In genomic region chr11:20000022-20000392, GRCh38 we compare ENCODE assay signal across 25 cellular contexts.
DNase-seq lines count a peak whose midpoint lies in the region; ATAC-seq and TF ChIP-seq lines count a peak whose summit lies in the region.
"Had no signal": no experiment of that assay in that cellular context is flagged by ENCODE, and none has a peak within 500 bp of the region (broad histone marks: within the 10 kb centered on the region; RNA-seq: fewer than 3 reads in every experiment).

No MANE protein-coding gene starts in this region.

- WGBS in mesodermal cell (ENCODE audit: insufficient coverage in 2 of 2), 2 experiments, result 31 to 60% methylated on average over 2 to 3 of the region's 3 CpGs

- H3K27me3 Mint-ChIP-seq in chondrocyte (ENCODE audit: low read depth), result no peaks in the 10 kb centered on the region

- peaks cover 63% of the 10 kb centered on the region for H3K4me1 ChIP-seq in left ventricle myocardium inferior
- peaks cover 40% of the 10 kb centered on the region for H3K4me1 ChIP-seq in mesodermal cell (ENCODE audit: control insufficient read depth, insufficient read depth, low read length, poor library complexity, severe bottlenecking)
- no peaks in the 10 kb centered on the region for H3K4me1 ChIP-seq in uterus
- H3K4me1 ChIP-seq: colonic mucosa, vagina had no signal

- TF ChIP-seq CTCF in left ventricle myocardium inferior (IDR thresholded peaks at IDR 0.05; ENCODE audit: borderline replicate concordance) (no peak), chondrocyte (IDR thresholded peaks at IDR 0.05) (no peak), uterus (IDR thresholded peaks at IDR 0.05) (no peak)

- no peak for ATAC-seq in GM19467 (IDR thresholded peaks at IDR 0.05; ENCODE audit: unreplicated experiment)
- ATAC-seq: stimulated activated naive CD8-positive, alpha-beta T cell treated with anti-CD3 and anti-CD28 coated beads, Interleukin-15, Interleukin-2, amounts not matched to agents 100 U/mL and 50 U/mL, for 24 hours had no signal

- intact Hi-C loops in left ventricle myocardium inferior (cut with micrococcal nuclease), result no loop called here
- intact Hi-C loops in cardiac septum (cut with DNase I), result loop anchor here (2.0 kb wide), 1 partner anchor 49 kb away; no protein-coding TSS in a partner anchor
- intact Hi-C loops in uterus (cut with DNase I; ENCODE audit: low total_unique reads), result no loop called here

- H3K9me3 ChIP-seq in left ventricle myocardium inferior (replicated peaks) (no peaks in the 10 kb centered on the region), mesodermal cell (ENCODE audit: control insufficient read depth, low read length) (no peaks in the 10 kb centered on the region), uterus (no peaks in the 10 kb centered on the region)
- H3K9me3 ChIP-seq: colonic mucosa, vagina had no signal

- H3K4me3 Mint-ChIP-seq in chondrocyte (ENCODE audit: unreplicated experiment), result no peak overlapping the region
- H3K4me3 Mint-ChIP-seq: activated CD4-positive, alpha-beta memory T cell treated with anti-CD3 and anti-CD28 coated beads for 36 hours; activated naive CD4-positive, alpha-beta T cell treated with anti-CD3 and anti-CD28 coated beads for 36 hours had no signal

- H3K27ac ChIP-seq in left ventricle myocardium inferior (replicated peaks) (peak overlapping the region; percentile 81), mesodermal cell (ENCODE audit: low read depth, low read length, severe bottlenecking) (peak overlapping the region; percentile 60), uterus (peak overlapping the region; percentile 7 to 31)
- H3K27ac ChIP-seq: C4-2B, colonic mucosa, vagina had no signal

- peaks cover 16% of the 10 kb centered on the region for H3K36me3 Mint-ChIP-seq in chondrocyte (ENCODE audit: low read depth)
- H3K36me3 Mint-ChIP-seq: activated CD4-positive, alpha-beta memory T cell treated with anti-CD3 and anti-CD28 coated beads for 36 hours had no signal

- DNase-seq in left ventricle myocardium inferior (no peak), cardiac septum (ENCODE audit: low spot score) (no peak), chondrocyte (ENCODE audit: low spot score) (no peak), uterus (no peak), D341Med (ENCODE audit: low spot score) (no peak)
- DNase-seq in stimulated activated CD4-positive, alpha-beta T cell treated with anti-CD3 and anti-CD28 coated beads, Interleukin-4, amount 100 ng/mL, for 24 hours, result no peak
- DNase-seq: ACHN; activated CD4-positive, alpha-beta memory T cell treated with anti-CD3 and anti-CD28 coated beads for 36 hours; activated naive CD4-positive, alpha-beta T cell treated with anti-CD3 and anti-CD28 coated beads for 36 hours; activated T-cell treated with anti-CD3 and anti-CD28 coated beads for 4 hours; aorta; colonic mucosa; DMS 273 treated with DMSO at 0.1 percent for 48 hours; GDM1; GOT3; NCI-H2171 treated with DMSO at 0.1 percent for 48 hours; OCI-M1; SIG-M5; stimulated activated CD4-positive, alpha-beta T cell treated with anti-CD3 and anti-CD28 coated beads, Interleukin-1b, Interleukin-23, amount 100 ng/mL, for 48 hours; stimulated activated naive CD8-positive, alpha-beta T cell treated with anti-CD3 and anti-CD28 coated beads, Interleukin-15, Interleukin-2, amounts not matched to agents 100 U/mL and 50 U/mL, for 24 hours; T-helper 1 cell had no signal

- H3K27me3 ChIP-seq in left ventricle myocardium inferior (ENCODE audit: low read depth) (no peaks in the 10 kb centered on the region), uterus (no peaks in the 10 kb centered on the region)
- H3K27me3 ChIP-seq: colonic mucosa, vagina had no signal

- peaks cover 45% of the 10 kb centered on the region for H3K4me1 Mint-ChIP-seq in chondrocyte (ENCODE audit: low read depth)

- no peak for TF ChIP-seq POLR2A in uterus (IDR thresholded peaks at IDR 0.05)

- H3K27ac Mint-ChIP-seq in chondrocyte (ENCODE audit: unreplicated experiment), result peak overlapping the region; percentile 39
- H3K27ac Mint-ChIP-seq: activated CD4-positive, alpha-beta memory T cell treated with anti-CD3 and anti-CD28 coated beads for 36 hours; activated naive CD4-positive, alpha-beta T cell treated with anti-CD3 and anti-CD28 coated beads for 36 hours had no signal

- H3K4me3 ChIP-seq in left ventricle myocardium inferior, result no peak overlapping the region
- H3K4me3 ChIP-seq in mesodermal cell (ENCODE audit: extremely low read depth, insufficient read depth, low read length, poor library complexity, severe bottlenecking), result no peak overlapping the region
- no peak overlapping the region for H3K4me3 ChIP-seq in uterus
- H3K4me3 ChIP-seq: colonic mucosa, vagina had no signal

- no peaks in the 10 kb centered on the region for H3K36me3 ChIP-seq in left ventricle myocardium inferior
- no peaks in the 10 kb centered on the region for H3K36me3 ChIP-seq in mesodermal cell (ENCODE audit: control insufficient read depth, insufficient read depth, low read length)
- H3K36me3 ChIP-seq in uterus, result no peaks in the 10 kb centered on the region
- H3K36me3 ChIP-seq: colonic mucosa, vagina had no signal

- H3K9me3 Mint-ChIP-seq in chondrocyte (ENCODE audit: low read depth), result no peaks in the 10 kb centered on the region
- H3K9me3 Mint-ChIP-seq: activated CD4-positive, alpha-beta memory T cell treated with anti-CD3 and anti-CD28 coated beads for 36 hours; activated naive CD4-positive, alpha-beta T cell treated with anti-CD3 and anti-CD28 coated beads for 36 hours had no signal

Comparison
In these comparisons a context has a peak if more than half of its experiments do, and no peak if none do; other contexts are left out.
1. H3K27ac ChIP-seq: peak in every context shown above with its lines; median percentile 81 in left ventricle myocardium inferior; 60 in mesodermal cell; 19 in uterus.